In genomic region chr19:8915997-8916396, GRCh38 we compare ENCODE assay signal across 8 cellular contexts.
"Had no signal": no experiment of that assay in that cellular context is flagged by ENCODE, and none has a peak within 500 bp of the region (broad histone marks: within the 10 kb centered on the region; RNA-seq: fewer than 3 reads in every experiment).

No MANE protein-coding gene starts in this region.

- ATAC-seq: GM23338 had no signal

- H3K4me2 ChIP-seq: GM23338 had no signal

- H2AFZ ChIP-seq: GM23338 had no signal

- FAIRE-seq: H1, H54 had no signal

- H3K4me3 ChIP-seq: GM23338 had no signal

- DNase-seq: H9, HCEC 1CT, HFFc6, KG1 had no signal

- H3K27ac ChIP-seq: HL-60 had no signal
